ENCODE assay signal across 1 cellular context in genomic region chr1:207454046-207454964, GRCh38.
TF ChIP-seq lines count a peak whose summit lies in the region.

Gene CR2, plus strand, starts transcription at chr1:207454328. Its CDS starts 91 bp downstream, at chr1:207454419.

TF ChIP-seq in HEK293, 187 proteins besides CTCF, POLR2A, EP300 and RAD21 (continued from another document):
- TF ChIP-seq TSHZ1 (tag by site-specific recombination; IDR thresholded peaks at IDR 0.05; ENCODE audit: borderline replicate concordance), result no peak
- peak; percentile 97 for TF ChIP-seq ZNF335 (tag by site-specific recombination; conservative IDR thresholded peaks at IDR 0.05)
- TF ChIP-seq ZNF473 (tag by site-specific recombination; IDR thresholded peaks at IDR 0.05), result no peak
- no peak for TF ChIP-seq ZNF560 (tag by site-specific recombination; IDR thresholded peaks at IDR 0.05; ENCODE audit: borderline replicate concordance)
- TF ChIP-seq, protein P1, sequence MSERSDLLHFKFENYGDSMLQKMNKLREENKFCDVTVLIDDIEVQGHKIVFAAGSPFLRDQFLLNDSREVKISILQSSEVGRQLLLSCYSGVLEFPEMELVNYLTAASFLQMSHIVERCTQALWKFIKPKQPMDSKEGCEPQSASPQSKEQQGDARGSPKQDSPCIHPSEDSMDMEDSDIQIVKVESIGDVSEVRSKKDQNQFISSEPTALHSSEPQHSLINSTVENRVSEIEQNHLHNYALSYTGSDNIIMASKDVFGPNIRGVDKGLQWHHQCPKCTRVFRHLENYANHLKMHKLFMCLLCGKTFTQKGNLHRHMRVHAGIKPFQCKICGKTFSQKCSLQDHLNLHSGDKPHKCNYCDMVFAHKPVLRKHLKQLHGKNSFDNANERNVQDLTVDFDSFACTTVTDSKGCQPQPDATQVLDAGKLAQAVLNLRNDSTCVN (tag by site-specific recombination; optimal IDR thresholded peaks at IDR 0.05), result peak; percentile 88
- no peak for TF ChIP-seq IKZF3 (tag by site-specific recombination; IDR thresholded peaks at IDR 0.05)
- no peak for TF ChIP-seq ZNF354C (tag by site-specific recombination; IDR thresholded peaks at IDR 0.05; ENCODE audit: borderline replicate concordance, low read depth)
- TF ChIP-seq GLIS2 (tag by site-specific recombination; IDR thresholded peaks at IDR 0.05), result peak; percentile 97
- TF ChIP-seq GFI1B (tag by site-specific recombination; IDR thresholded peaks at IDR 0.05), result no peak
- TF ChIP-seq ZNF404 (tag by site-specific recombination; IDR thresholded peaks at IDR 0.05), result no peak
- peak; percentile 78 for TF ChIP-seq SP3 (tag by site-specific recombination; IDR thresholded peaks at IDR 0.05)
- peak; percentile 25; the same call in 1 of the 2 replicates for TF ChIP-seq KLF9 (tag by site-specific recombination; IDR thresholded peaks at IDR 0.05; ENCODE audit: low read depth)
- TF ChIP-seq GLIS1 (tag by site-specific recombination; IDR thresholded peaks at IDR 0.05), result peak; percentile 97
- peak; percentile 24; the same call in 1 of the 2 replicates for TF ChIP-seq PRDM1 (tag by site-specific recombination; IDR thresholded peaks at IDR 0.05)
- no peak for TF ChIP-seq ZNF155 (tag by site-specific recombination; IDR thresholded peaks at IDR 0.05)
- TF ChIP-seq, protein P2, sequence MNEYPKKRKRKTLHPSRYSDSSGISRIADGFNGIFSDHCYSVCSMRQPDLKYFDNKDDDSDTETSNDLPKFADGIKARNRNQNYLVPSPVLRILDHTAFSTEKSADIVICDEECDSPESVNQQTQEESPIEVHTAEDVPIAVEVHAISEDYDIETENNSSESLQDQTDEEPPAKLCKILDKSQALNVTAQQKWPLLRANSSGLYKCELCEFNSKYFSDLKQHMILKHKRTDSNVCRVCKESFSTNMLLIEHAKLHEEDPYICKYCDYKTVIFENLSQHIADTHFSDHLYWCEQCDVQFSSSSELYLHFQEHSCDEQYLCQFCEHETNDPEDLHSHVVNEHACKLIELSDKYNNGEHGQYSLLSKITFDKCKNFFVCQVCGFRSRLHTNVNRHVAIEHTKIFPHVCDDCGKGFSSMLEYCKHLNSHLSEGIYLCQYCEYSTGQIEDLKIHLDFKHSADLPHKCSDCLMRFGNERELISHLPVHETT (tag by site-specific recombination; IDR thresholded peaks at IDR 0.05), result no peak
- TF ChIP-seq ZNF366 (tag by site-specific recombination; conservative IDR thresholded peaks at IDR 0.05), result no peak
- TF ChIP-seq ZNF514 (tag by site-specific recombination; IDR thresholded peaks at IDR 0.05), result no peak
- TF ChIP-seq, protein P3, sequence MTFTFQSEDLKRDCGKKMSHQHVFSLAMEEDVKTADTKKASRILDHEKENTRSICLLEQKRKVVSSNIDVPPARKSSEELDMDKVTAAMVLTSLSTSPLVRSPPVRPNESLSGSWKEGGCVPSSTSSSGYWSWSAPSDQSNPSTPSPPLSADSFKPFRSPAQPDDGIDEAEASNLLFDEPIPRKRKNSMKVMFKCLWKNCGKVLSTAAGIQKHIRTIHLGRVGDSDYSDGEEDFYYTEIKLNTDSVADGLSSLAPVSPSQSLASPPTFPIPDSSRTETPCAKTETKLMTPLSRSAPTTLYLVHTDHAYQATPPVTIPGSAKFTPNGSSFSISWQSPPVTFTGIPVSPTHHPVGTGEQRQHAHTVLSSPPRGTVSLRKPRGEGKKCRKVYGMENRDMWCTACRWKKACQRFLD (tag by site-specific recombination; IDR thresholded peaks at IDR 0.05), result no peak
- TF ChIP-seq ZBTB17 (tag by site-specific recombination; IDR thresholded peaks at IDR 0.05), result peak; percentile 71
- no peak for TF ChIP-seq SETDB1 (IDR thresholded peaks at IDR 0.05; ENCODE audit: insufficient read length, low read length)
- no peak for TF ChIP-seq ZNF580 (tag by site-specific recombination; IDR thresholded peaks at IDR 0.05)
- TF ChIP-seq ZNF544 (tag by site-specific recombination; IDR thresholded peaks at IDR 0.05), result no peak
- TF ChIP-seq, protein P4, sequence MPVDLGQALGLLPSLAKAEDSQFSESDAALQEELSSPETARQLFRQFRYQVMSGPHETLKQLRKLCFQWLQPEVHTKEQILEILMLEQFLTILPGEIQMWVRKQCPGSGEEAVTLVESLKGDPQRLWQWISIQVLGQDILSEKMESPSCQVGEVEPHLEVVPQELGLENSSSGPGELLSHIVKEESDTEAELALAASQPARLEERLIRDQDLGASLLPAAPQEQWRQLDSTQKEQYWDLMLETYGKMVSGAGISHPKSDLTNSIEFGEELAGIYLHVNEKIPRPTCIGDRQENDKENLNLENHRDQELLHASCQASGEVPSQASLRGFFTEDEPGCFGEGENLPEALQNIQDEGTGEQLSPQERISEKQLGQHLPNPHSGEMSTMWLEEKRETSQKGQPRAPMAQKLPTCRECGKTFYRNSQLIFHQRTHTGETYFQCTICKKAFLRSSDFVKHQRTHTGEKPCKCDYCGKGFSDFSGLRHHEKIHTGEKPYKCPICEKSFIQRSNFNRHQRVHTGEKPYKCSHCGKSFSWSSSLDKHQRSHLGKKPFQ (tag by site-specific recombination; IDR thresholded peaks at IDR 0.05), result no peak
- no peak for TF ChIP-seq ZNF555 (tag by site-specific recombination; conservative IDR thresholded peaks at IDR 0.05)
- no peak for TF ChIP-seq FEZF1 (tag by site-specific recombination; IDR thresholded peaks at IDR 0.05)
- TF ChIP-seq ZNF768 (tag by site-specific recombination; IDR thresholded peaks at IDR 0.05), result no peak
- no peak; the same call in 1 of the 2 replicates for TF ChIP-seq ZNF629 (tag by site-specific recombination; IDR thresholded peaks at IDR 0.05)
- no peak for TF ChIP-seq ZNF114 (tag by site-specific recombination; IDR thresholded peaks at IDR 0.05)
- TF ChIP-seq ZNF433 (tag by site-specific recombination; IDR thresholded peaks at IDR 0.05; ENCODE audit: low read depth), result no peak
- TF ChIP-seq, protein P5, sequence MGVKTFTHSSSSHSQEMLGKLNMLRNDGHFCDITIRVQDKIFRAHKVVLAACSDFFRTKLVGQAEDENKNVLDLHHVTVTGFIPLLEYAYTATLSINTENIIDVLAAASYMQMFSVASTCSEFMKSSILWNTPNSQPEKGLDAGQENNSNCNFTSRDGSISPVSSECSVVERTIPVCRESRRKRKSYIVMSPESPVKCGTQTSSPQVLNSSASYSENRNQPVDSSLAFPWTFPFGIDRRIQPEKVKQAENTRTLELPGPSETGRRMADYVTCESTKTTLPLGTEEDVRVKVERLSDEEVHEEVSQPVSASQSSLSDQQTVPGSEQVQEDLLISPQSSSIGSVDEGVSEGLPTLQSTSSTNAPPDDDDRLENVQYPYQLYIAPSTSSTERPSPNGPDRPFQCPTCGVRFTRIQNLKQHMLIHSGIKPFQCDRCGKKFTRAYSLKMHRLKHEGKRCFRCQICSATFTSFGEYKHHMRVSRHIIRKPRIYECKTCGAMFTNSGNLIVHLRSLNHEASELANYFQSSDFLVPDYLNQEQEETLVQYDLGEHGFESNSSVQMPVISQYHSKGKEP (tag by site-specific recombination; IDR thresholded peaks at IDR 0.05), result no peak
- peak; percentile 58; the same call in 1 of the 2 replicates for TF ChIP-seq ZNF324 (tag by site-specific recombination; IDR thresholded peaks at IDR 0.05)
- TF ChIP-seq, protein P6, sequence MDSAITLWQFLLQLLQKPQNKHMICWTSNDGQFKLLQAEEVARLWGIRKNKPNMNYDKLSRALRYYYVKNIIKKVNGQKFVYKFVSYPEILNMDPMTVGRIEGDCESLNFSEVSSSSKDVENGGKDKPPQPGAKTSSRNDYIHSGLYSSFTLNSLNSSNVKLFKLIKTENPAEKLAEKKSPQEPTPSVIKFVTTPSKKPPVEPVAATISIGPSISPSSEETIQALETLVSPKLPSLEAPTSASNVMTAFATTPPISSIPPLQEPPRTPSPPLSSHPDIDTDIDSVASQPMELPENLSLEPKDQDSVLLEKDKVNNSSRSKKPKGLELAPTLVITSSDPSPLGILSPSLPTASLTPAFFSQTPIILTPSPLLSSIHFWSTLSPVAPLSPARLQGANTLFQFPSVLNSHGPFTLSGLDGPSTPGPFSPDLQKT (IDR thresholded peaks at IDR 0.05; ENCODE audit: borderline replicate concordance, low read depth, low read length), result no peak
- no peak for TF ChIP-seq ZSCAN23 (tag by site-specific recombination; IDR thresholded peaks at IDR 0.05)
- TF ChIP-seq ZFP37 (tag by site-specific recombination; IDR thresholded peaks at IDR 0.05), result no peak; the same call in none of the 2 replicates
- TF ChIP-seq ZNF423 (tag by site-specific recombination; IDR thresholded peaks at IDR 0.05), result peak; percentile 52
- no peak for TF ChIP-seq ZNF530 (tag by site-specific recombination; IDR thresholded peaks at IDR 0.05; ENCODE audit: low read depth)
- no peak for TF ChIP-seq ZNF350 (tag by site-specific recombination; IDR thresholded peaks at IDR 0.05)
- TF ChIP-seq KLF16 (tag by site-specific recombination; IDR thresholded peaks at IDR 0.05), result 0 out of 2 replicates have a peak, but pooled peaks have one; percentile 29
- no peak for TF ChIP-seq RBAK (tag by site-specific recombination; IDR thresholded peaks at IDR 0.05)
- TF ChIP-seq ZXDB (tag by site-specific recombination; IDR thresholded peaks at IDR 0.05), result peak; percentile 73; the same call in 1 of the 2 replicates
- peak; percentile 45 for TF ChIP-seq ZNF654 (tag by site-specific recombination; IDR thresholded peaks at IDR 0.05; ENCODE audit: low read depth)
- no peak for TF ChIP-seq ZNF776 (tag by site-specific recombination; IDR thresholded peaks at IDR 0.05; ENCODE audit: borderline replicate concordance)
- peak; percentile 56 for TF ChIP-seq ZBTB11 (tag by site-specific recombination; conservative IDR thresholded peaks at IDR 0.05; ENCODE audit: low read depth)
- no peak for TF ChIP-seq ZNF707 (tag by site-specific recombination; IDR thresholded peaks at IDR 0.05)
